ENCODE assay signal across 7 cellular contexts in the genomic region with DNA sequence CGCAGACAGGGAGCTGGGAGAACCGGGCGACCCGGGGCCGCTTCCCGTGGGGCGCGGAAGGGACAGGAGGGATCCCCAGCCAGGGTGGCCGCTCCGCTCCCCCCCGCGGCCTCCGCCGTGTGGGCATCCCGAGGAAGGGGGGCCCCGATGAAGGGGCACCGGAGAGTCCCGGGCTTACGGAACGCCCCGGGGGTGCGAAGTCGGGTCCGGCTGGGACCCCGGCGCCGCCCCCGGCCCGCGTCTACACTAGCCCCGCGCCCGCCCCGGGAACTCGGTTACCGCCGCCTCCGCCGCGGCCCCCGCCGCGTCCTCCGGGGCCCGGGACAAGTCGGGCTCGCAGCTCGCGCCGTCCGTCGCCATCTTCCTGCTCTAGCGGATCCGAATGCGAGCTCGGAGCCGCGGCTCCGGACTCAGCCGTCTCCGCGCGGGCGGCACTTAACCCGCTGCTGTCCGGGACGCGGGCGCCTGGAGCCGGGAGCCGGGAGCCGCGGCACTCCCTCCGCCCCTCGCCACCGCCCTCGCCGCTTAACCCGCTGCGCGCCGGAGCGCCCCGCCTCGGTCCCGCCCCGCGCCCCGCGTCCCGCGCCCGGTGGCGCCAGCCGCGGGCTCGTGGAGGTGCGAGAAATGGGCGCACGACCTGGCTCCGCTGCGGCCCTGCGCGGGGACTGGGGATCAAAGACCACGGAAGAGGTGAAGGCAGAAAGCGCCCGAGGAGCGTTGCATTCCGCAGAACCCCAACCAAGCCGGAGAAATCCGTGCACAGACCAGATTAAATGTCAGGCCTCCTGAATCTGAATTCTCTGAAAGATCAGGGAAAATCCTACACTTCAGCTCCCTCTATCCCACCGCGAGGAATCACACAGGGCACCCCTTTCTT. TPM values are rescaled to one million over a fixed set of nuclear protein-coding genes. Genes with fewer than 3 reads are reported as not detected.
DNase-seq lines count a peak whose midpoint lies in the region; ATAC-seq and TF ChIP-seq lines count a peak whose summit lies in the region.

A gene with protein sequence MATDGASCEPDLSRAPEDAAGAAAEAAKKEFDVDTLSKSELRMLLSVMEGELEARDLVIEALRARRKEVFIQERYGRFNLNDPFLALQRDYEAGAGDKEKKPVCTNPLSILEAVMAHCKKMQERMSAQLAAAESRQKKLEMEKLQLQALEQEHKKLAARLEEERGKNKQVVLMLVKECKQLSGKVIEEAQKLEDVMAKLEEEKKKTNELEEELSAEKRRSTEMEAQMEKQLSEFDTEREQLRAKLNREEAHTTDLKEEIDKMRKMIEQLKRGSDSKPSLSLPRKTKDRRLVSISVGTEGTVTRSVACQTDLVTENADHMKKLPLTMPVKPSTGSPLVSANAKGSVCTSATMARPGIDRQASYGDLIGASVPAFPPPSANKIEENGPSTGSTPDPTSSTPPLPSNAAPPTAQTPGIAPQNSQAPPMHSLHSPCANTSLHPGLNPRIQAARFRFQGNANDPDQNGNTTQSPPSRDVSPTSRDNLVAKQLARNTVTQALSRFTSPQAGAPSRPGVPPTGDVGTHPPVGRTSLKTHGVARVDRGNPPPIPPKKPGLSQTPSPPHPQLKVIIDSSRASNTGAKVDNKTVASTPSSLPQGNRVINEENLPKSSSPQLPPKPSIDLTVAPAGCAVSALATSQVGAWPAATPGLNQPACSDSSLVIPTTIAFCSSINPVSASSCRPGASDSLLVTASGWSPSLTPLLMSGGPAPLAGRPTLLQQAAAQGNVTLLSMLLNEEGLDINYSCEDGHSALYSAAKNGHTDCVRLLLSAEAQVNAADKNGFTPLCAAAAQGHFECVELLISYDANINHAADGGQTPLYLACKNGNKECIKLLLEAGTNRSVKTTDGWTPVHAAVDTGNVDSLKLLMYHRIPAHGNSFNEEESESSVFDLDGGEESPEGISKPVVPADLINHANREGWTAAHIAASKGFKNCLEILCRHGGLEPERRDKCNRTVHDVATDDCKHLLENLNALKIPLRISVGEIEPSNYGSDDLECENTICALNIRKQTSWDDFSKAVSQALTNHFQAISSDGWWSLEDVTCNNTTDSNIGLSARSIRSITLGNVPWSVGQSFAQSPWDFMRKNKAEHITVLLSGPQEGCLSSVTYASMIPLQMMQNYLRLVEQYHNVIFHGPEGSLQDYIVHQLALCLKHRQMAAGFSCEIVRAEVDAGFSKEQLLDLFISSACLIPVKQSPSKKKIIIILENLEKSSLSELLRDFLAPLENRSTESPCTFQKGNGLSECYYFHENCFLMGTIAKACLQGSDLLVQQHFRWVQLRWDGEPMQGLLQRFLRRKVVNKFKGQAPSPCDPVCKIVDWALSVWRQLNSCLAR (N-terminal part only) (minus strand): TSS at position 386 of the 877 bp plus-strand sequence. CDS start 26 bp downstream, at position 360.

- H3K4me3 ChIP-seq in fibroblast of villous mesenchyme (ENCODE audit: low read depth, low read length), result peak within 1 kb of the TSS; percentile 56

- H3K4me1 Mint-ChIP-seq in naive thymus-derived CD8-positive, alpha-beta T cell, result peaks cover 8 to 18% (median 16%) of the 10 kb centered on the region in 4 donors

- H3K9me3 Mint-ChIP-seq in naive thymus-derived CD8-positive, alpha-beta T cell, result peaks cover 0 to 5% (median 0%) of the 10 kb centered on the region in 9 donors

- POLR2A ChIA-PET in naive thymus-derived CD8-positive, alpha-beta T cell (lab: Charles Lee), result no interaction called here

- ATAC-seq in HG03432 (IDR thresholded peaks at IDR 0.05; ENCODE audit: unreplicated experiment) (peak; percentile 47), HG03139 (IDR thresholded peaks at IDR 0.05; ENCODE audit: unreplicated experiment) (no peak), HG03439 (IDR thresholded peaks at IDR 0.05; ENCODE audit: unreplicated experiment) (no peak)
- ATAC-seq in naive thymus-derived CD8-positive, alpha-beta T cell, result peak in 1 of 2 donors; percentile 23

- peaks cover 25 to 65% (median 38%) of the 10 kb centered on the region in 5 donors for H3K27me3 Mint-ChIP-seq in naive thymus-derived CD8-positive, alpha-beta T cell

- TF ChIP-seq CTCF in fibroblast of villous mesenchyme (IDR thresholded peaks at IDR 0.05; ENCODE audit: insufficient read depth, low read depth, low read length), result no peak

- in situ Hi-C loops in G401 (cut with HindIII; ENCODE audit: low sequenced_read_pairs), result no loop called here

- H3K27ac Mint-ChIP-seq in naive thymus-derived CD8-positive, alpha-beta T cell, result peak within 1 kb of the TSS in 2 of 10 donors; percentile 15 to 29

- peak within 1 kb of the TSS; percentile 38 to 84 (median 72) for H3K4me3 Mint-ChIP-seq in naive thymus-derived CD8-positive, alpha-beta T cell

- peaks cover 0 to 15% (median 7%) of the 10 kb centered on the region in 3 donors for H3K36me3 Mint-ChIP-seq in naive thymus-derived CD8-positive, alpha-beta T cell

- DNase-seq in G401 (ENCODE audit: low spot score) (peak; percentile 58), fibroblast of villous mesenchyme (ENCODE audit: low read depth) (peak; percentile 55)
- peak; percentile 54 for DNase-seq in activated CD8-positive, alpha-beta memory T cell treated with anti-CD3 and anti-CD28 coated beads, Interleukin-2, amount 50 U/mL, for 48 hours
- peak in 1 of 10 donors; percentile 3 for DNase-seq in naive thymus-derived CD8-positive, alpha-beta T cell

RNA-seq across cellular contexts. Expression of the gene that starts here (rescaled TPM):
- total RNA-seq in G401 (2014; rRNA removed; shearing (Covaris generic)), result not detected in 2 replicates
- total RNA-seq in fibroblast of villous mesenchyme, result 1.3 and 3.2 TPM in 2 replicates
- total RNA-seq in naive thymus-derived CD8-positive, alpha-beta T cell, result under 1 TPM in 1 of 2 experiments, not detected in 1; 0.05 TPM
- not detected for polyA plus RNA-seq in naive thymus-derived CD8-positive, alpha-beta T cell

Comparison
In these comparisons a context has a peak if more than half of its experiments do, and no peak if none do; other contexts are left out.
1. Peak in DNase-seq in G401; RNA of the gene not detected or under 1 TPM.